In genomic region chrX:22192419-22193086, GRCh38 we compare ENCODE assay signal across 8 cellular contexts.
A peak's percentile ranks its signal among the peaks of the same experiment; 100 is the strongest.
DNase-seq lines count a peak whose midpoint lies in the region; ATAC-seq lines count a peak whose summit lies in the region.

No MANE protein-coding gene starts in this region.

- peaks cover 0 to 4% (median 3%) of the 10 kb centered on the region in 4 donors for H3K4me1 Mint-ChIP-seq in CD4-positive, alpha-beta memory T cell
- peaks cover 0 to 5% (median 2%) of the 10 kb centered on the region in 7 donors for H3K4me1 Mint-ChIP-seq in naive thymus-derived CD4-positive, alpha-beta T cell
- peaks cover 6 to 14% of the 10 kb centered on the region in 2 donors for H3K4me1 Mint-ChIP-seq in stimulated activated naive B cell treated with anti-CD40 and anti-IgM and Interleukin-4, amounts not matched to agents 10 μg/mL and 1 μg/mL and 100 μg/mL, for 72 hours

- H3K4me3 Mint-ChIP-seq in CD4-positive, alpha-beta memory T cell, result peak overlapping the region in 2 of 8 donors; percentile 51 to 53
- no peak overlapping the region for H3K4me3 Mint-ChIP-seq in naive thymus-derived CD4-positive, alpha-beta T cell
- peak overlapping the region in 1 of 2 donors; percentile 28 for H3K4me3 Mint-ChIP-seq in stimulated activated naive B cell treated with anti-CD40 and anti-IgM and Interleukin-4, amounts not matched to agents 10 μg/mL and 1 μg/mL and 100 μg/mL, for 72 hours

- intact Hi-C loops in CD4-positive, alpha-beta memory T cell (cut with micrococcal nuclease), result loop anchor here (1.0 to 2.0 kb wide), 2 partner anchors 56 to 1666 kb away; no protein-coding TSS in a partner anchor
- intact Hi-C loops in naive thymus-derived CD4-positive, alpha-beta T cell (cut with micrococcal nuclease), result loop anchor here (1.0 to 5.0 kb wide), 5 partner anchors 56 to 1665 kb away; partner anchors contain the start of gene MBTPS2 (in 1 of the 2)

- H3K4me1 ChIP-seq in CD4-positive, alpha-beta memory T cell (ENCODE audit: insufficient read depth, low read length), result no peaks in the 10 kb centered on the region
- H3K4me1 ChIP-seq in NT2/D1 (ENCODE audit: insufficient read depth, insufficient read length), result no peaks in the 10 kb centered on the region
- no peaks in the 10 kb centered on the region for H3K4me1 ChIP-seq in naive thymus-derived CD4-positive, alpha-beta T cell (ENCODE audit: control insufficient read depth in 2 of 2, insufficient read depth in 2 of 2, low read length in 2 of 2)

- no peak overlapping the region for H3K27ac ChIP-seq in CD4-positive, alpha-beta memory T cell (ENCODE audit: low read depth, low read length)
- no peak overlapping the region for H3K27ac ChIP-seq in naive thymus-derived CD4-positive, alpha-beta T cell (ENCODE audit: low read depth, low read length)

- H3K4me3 ChIP-seq in CD4-positive, alpha-beta memory T cell (ENCODE audit: low read length in 2 of 2), result no peak overlapping the region
- no peak overlapping the region for H3K4me3 ChIP-seq in NT2/D1 (ENCODE audit: insufficient read length, low read depth)
- no peak overlapping the region for H3K4me3 ChIP-seq in naive thymus-derived CD4-positive, alpha-beta T cell (ENCODE audit: low read length)

- ATAC-seq in HG03342 (IDR thresholded peaks at IDR 0.05; ENCODE audit: unreplicated experiment) (peak; percentile 97), esophagus mucosa (peak; percentile 72)
- peak; percentile 70 for ATAC-seq in naive thymus-derived CD4-positive, alpha-beta T cell
- ATAC-seq in stimulated activated naive B cell treated with anti-CD40 and anti-IgM and Interleukin-4, amounts not matched to agents 10 μg/mL and 1 μg/mL and 100 μg/mL, for 72 hours (replicated peaks), result peak; percentile 63 to 76

- H3K27ac Mint-ChIP-seq in CD4-positive, alpha-beta memory T cell, result no peak overlapping the region
- H3K27ac Mint-ChIP-seq in naive thymus-derived CD4-positive, alpha-beta T cell, result no peak overlapping the region
- no peak overlapping the region for H3K27ac Mint-ChIP-seq in stimulated activated naive B cell treated with anti-CD40 and anti-IgM and Interleukin-4, amounts not matched to agents 10 μg/mL and 1 μg/mL and 100 μg/mL, for 72 hours

- peaks cover 0 to 2% (median 0%) of the 10 kb centered on the region in 8 donors for H3K9me3 Mint-ChIP-seq in CD4-positive, alpha-beta memory T cell
- H3K9me3 Mint-ChIP-seq in naive thymus-derived CD4-positive, alpha-beta T cell, result no peaks in the 10 kb centered on the region
- peaks cover 0 to 2% of the 10 kb centered on the region in 2 donors for H3K9me3 Mint-ChIP-seq in stimulated activated naive B cell treated with anti-CD40 and anti-IgM and Interleukin-4, amounts not matched to agents 10 μg/mL and 1 μg/mL and 100 μg/mL, for 72 hours

- no peaks in the 10 kb centered on the region for H3K36me3 ChIP-seq in CD4-positive, alpha-beta memory T cell (ENCODE audit: insufficient read depth, low read length)
- H3K36me3 ChIP-seq in NT2/D1 (ENCODE audit: insufficient read depth, insufficient read length, low read length), result no peaks in the 10 kb centered on the region
- H3K36me3 ChIP-seq in naive thymus-derived CD4-positive, alpha-beta T cell (ENCODE audit: control insufficient read depth in 2 of 3, insufficient read depth in 3 of 3, low read length in 3 of 3), result no peaks in the 10 kb centered on the region

- H3K9me3 ChIP-seq in CD4-positive, alpha-beta memory T cell (ENCODE audit: control insufficient read depth in 1 of 2, low read length in 2 of 2), result no peaks in the 10 kb centered on the region
- no peaks in the 10 kb centered on the region for H3K9me3 ChIP-seq in NT2/D1 (ENCODE audit: insufficient read depth, low read length)
- no peaks in the 10 kb centered on the region for H3K9me3 ChIP-seq in naive thymus-derived CD4-positive, alpha-beta T cell (ENCODE audit: control insufficient read depth in 2 of 3, low read length in 3 of 3)

- H3K9ac ChIP-seq in NT2/D1 (ENCODE audit: insufficient read length, low read depth), result no peak overlapping the region

- no peaks in the 10 kb centered on the region for H3K27me3 ChIP-seq in CD4-positive, alpha-beta memory T cell (ENCODE audit: insufficient read depth, low read length)
- no peaks in the 10 kb centered on the region for H3K27me3 ChIP-seq in NT2/D1 (ENCODE audit: insufficient read depth, insufficient read length)
- H3K27me3 ChIP-seq in naive thymus-derived CD4-positive, alpha-beta T cell (ENCODE audit: control insufficient read depth in 2 of 2, insufficient read depth in 2 of 2, low read length in 2 of 2), result no peaks in the 10 kb centered on the region

- peak in 4 of 5 donors; percentile 28 to 46 (median 40) for DNase-seq in CD4-positive, alpha-beta memory T cell
- peak; percentile 12 for DNase-seq in GM19240 (ENCODE audit: insufficient read length, low spot score)
- peak; percentile 40 for DNase-seq in NT2/D1 (ENCODE audit: low read depth, low spot score)
- peak; percentile 7 for DNase-seq in activated T-cell treated with anti-CD3 and anti-CD28 coated beads for 1 hour (ENCODE audit: low read depth)
- peak in 8 of 9 donors; percentile 4 to 49 (median 34) for DNase-seq in naive thymus-derived CD4-positive, alpha-beta T cell
- peak; percentile 47 for DNase-seq in stimulated activated naive B cell treated with anti-CD40 and anti-IgM and Interleukin-4, amounts not matched to agents 10 μg/mL and 1 μg/mL and 100 μg/mL, for 72 hours

- H3K36me3 Mint-ChIP-seq in CD4-positive, alpha-beta memory T cell, result no peaks in the 10 kb centered on the region
- no peaks in the 10 kb centered on the region for H3K36me3 Mint-ChIP-seq in naive thymus-derived CD4-positive, alpha-beta T cell
- H3K36me3 Mint-ChIP-seq in stimulated activated naive B cell treated with anti-CD40 and anti-IgM and Interleukin-4, amounts not matched to agents 10 μg/mL and 1 μg/mL and 100 μg/mL, for 72 hours, result peaks cover 10 to 13% of the 10 kb centered on the region in 2 donors

- peaks cover 0 to 1% of the 10 kb centered on the region in 2 donors for H3K27me3 Mint-ChIP-seq in CD4-positive, alpha-beta memory T cell
- peaks cover 0 to 5% (median 0%) of the 10 kb centered on the region in 5 donors for H3K27me3 Mint-ChIP-seq in naive thymus-derived CD4-positive, alpha-beta T cell
- H3K27me3 Mint-ChIP-seq in stimulated activated naive B cell treated with anti-CD40 and anti-IgM and Interleukin-4, amounts not matched to agents 10 μg/mL and 1 μg/mL and 100 μg/mL, for 72 hours, result peaks cover 0 to 8% of the 10 kb centered on the region in 2 donors

- POLR2A ChIA-PET in CD4-positive, alpha-beta memory T cell (lab: Charles Lee; ENCODE audit: partially characterized antibody), result no interaction called here
- POLR2A ChIA-PET in naive thymus-derived CD4-positive, alpha-beta T cell (lab: Charles Lee), result no interaction called here

- CTCF ChIA-PET in CD4-positive, alpha-beta memory T cell (lab: Charles Lee; ENCODE audit: partially characterized antibody), result no interaction called here
- CTCF ChIA-PET in naive thymus-derived CD4-positive, alpha-beta T cell (lab: Charles Lee), result interaction anchor here (0.9 to 1.0 kb wide), 2 partner anchors 56 to 207 kb away, joined by 3 to 5 read pairs; no protein-coding TSS in a partner anchor
